8 cellular contexts compared by ENCODE assay signal in the genomic region with DNA sequence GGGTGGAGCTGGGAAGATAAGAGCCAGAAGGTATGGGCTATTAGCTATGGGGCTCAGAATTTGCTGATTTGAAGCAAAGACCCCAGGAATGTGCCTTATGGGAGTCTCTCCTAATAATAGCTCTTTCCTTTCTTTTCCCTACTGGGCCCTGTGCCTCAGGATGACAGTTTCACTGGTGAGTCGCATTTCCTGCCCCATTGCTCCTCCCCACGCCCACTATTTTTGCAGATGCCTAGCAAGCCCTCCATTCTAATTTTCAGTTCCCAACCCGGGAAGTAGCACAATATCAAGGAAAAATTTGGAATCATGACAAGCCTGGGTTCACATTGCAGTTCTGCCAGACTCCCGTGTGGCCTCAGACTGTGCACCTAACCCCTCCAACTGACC. TPM values are rescaled to one million over a fixed set of nuclear protein-coding genes. Genes with fewer than 3 reads are reported as not detected.
A peak's percentile ranks its signal among the peaks of the same experiment; 100 is the strongest.
DNase-seq lines count a peak whose midpoint lies in the region; ATAC-seq and TF ChIP-seq lines count a peak whose summit lies in the region.

No MANE protein-coding gene starts in this region.

- H3K9me3 ChIP-seq in heart left ventricle (no peaks in the 10 kb centered on the region), adrenal gland (replicated peaks in 1 of 3) (no peaks in the 10 kb centered on the region), left lung (no peaks in the 10 kb centered on the region), uterus (no peaks in the 10 kb centered on the region)

- H3K4me1 ChIP-seq in heart left ventricle, result peaks cover 0 to 21% (median 7%) of the 10 kb centered on the region in 12 donors
- H3K4me1 ChIP-seq in adrenal gland (replicated peaks in 1 of 2), result peaks cover 2 to 3% of the 10 kb centered on the region in 2 donors
- H3K4me1 ChIP-seq in left lung, result peaks cover 4 to 27% of the 10 kb centered on the region in 2 donors
- H3K4me1 ChIP-seq in uterus, result no peaks in the 10 kb centered on the region

- ATAC-seq in heart left ventricle, result peak in 2 of 4 donors; percentile 50 to 67
- no peak for ATAC-seq in Right ventricle myocardium superior (ENCODE audit: poor library complexity)
- peak; percentile 34 for ATAC-seq in left lung

- H3K36me3 ChIP-seq in heart left ventricle (no peaks in the 10 kb centered on the region), adrenal gland (replicated peaks in 1 of 2) (no peaks in the 10 kb centered on the region), left lung (no peaks in the 10 kb centered on the region), uterus (no peaks in the 10 kb centered on the region)

- TF ChIP-seq CTCF in heart left ventricle (IDR thresholded peaks at IDR 0.05) (no peak), adrenal gland (IDR thresholded peaks at IDR 0.05) (no peak), left lung (IDR thresholded peaks at IDR 0.05) (no peak), uterus (IDR thresholded peaks at IDR 0.05) (no peak)

- WGBS in heart left ventricle, 4 donors, result 31 to 49% (median 41%) methylated on average over 4 of the region's 4 CpGs
- WGBS in adrenal gland, 4 donors, result 48 to 55% (median 51%) methylated on average over 4 of the region's 4 CpGs

- intact Hi-C loops in heart left ventricle (cut with DNase I) (no loop called here), Right ventricle myocardium superior (cut with DNase I) (no loop called here), adrenal gland (cut with DNase I) (no loop called here), left lung (cut with DNase I) (no loop called here), uterus (cut with DNase I; ENCODE audit: low total_unique reads) (no loop called here)

- H3K4me3 ChIP-seq in heart left ventricle, result peak overlapping the region in 7 of 12 donors; percentile 20 to 41 (median 33)
- peak overlapping the region in 1 of 4 donors; percentile 5 for H3K4me3 ChIP-seq in adrenal gland
- H3K4me3 ChIP-seq in left lung, result peak overlapping the region; percentile 28 to 38
- H3K4me3 ChIP-seq in uterus, result no peak overlapping the region

- H3K27me3 ChIP-seq in heart left ventricle, result no peaks in the 10 kb centered on the region
- H3K27me3 ChIP-seq in adrenal gland, result no peaks in the 10 kb centered on the region
- no peaks in the 10 kb centered on the region for H3K27me3 ChIP-seq in left lung
- H3K27me3 ChIP-seq in uterus, result no peaks in the 10 kb centered on the region

- DNase-seq in heart left ventricle (peak in 1 of 5 donors; percentile 26), Right ventricle myocardium superior (no peak), adrenal gland (no peak), left lung (no peak), uterus (no peak), NCI-H2196 treated with DMSO at 0.1 percent for 48 hours (lab: John Stamatoyannopoulos, UW; ENCODE audit: unreplicated experiment) (no peak), NCI-H1105 treated with DMSO at 0.1 percent for 48 hours (lab: John Stamatoyannopoulos, UW) (no peak), amniotic stem cell (lab: John Stamatoyannopoulos, UW) (no peak)

- H3K27ac ChIP-seq in heart left ventricle (peak overlapping the region in 9 of 12 donors; percentile 7 to 76 (median 37)), adrenal gland (peak overlapping the region in 3 of 5 donors; percentile 33 to 75 (median 54)), left lung (peak overlapping the region; percentile 43 to 58), uterus (peak overlapping the region; percentile 10 to 16)

- TF ChIP-seq POLR2A in heart left ventricle (IDR thresholded peaks at IDR 0.05) (no peak), adrenal gland (IDR thresholded peaks at IDR 0.05) (no peak), uterus (IDR thresholded peaks at IDR 0.05) (no peak)

RNA-seq across cellular contexts. Expression of a gene that starts 0.6 kb away (rescaled TPM):
- total RNA-seq in heart left ventricle (1 to 10 TPM in 4 of 9 donors, under 1 TPM in 5; 0.65 to 6.9 (median 0.79) TPM), Right ventricle myocardium superior (0.46 TPM), adrenal gland (1 to 10 TPM in 6 of 8 donors, under 1 TPM in 2; 0.24 to 3.3 (median 1.5) TPM), left lung (10 to 100 TPM; 14.4 to 22.5 TPM), uterus (10 to 100 TPM in 1 of 4 donors, 1 to 10 TPM in 2, under 1 TPM in 1; 0.26 to 10.7 (median 5.0) TPM)
- polyA plus RNA-seq in heart left ventricle (1 to 10 TPM in 1 of 2 donors, under 1 TPM in 1; 0.95 to 1.3 TPM), adrenal gland (1 to 10 TPM in 2 of 3 donors, under 1 TPM in 1; 0.51 to 4.3 (median 2.3) TPM)

RNA-seq across cellular contexts. Expression of a gene that starts 12.8 kb away (rescaled TPM):
- 10 to 100 TPM; 15.1 to 40.3 (median 21.2) TPM for total RNA-seq in heart left ventricle
- 10 to 100 TPM; 20.8 to 77.3 TPM for polyA plus RNA-seq in heart left ventricle
- total RNA-seq in Right ventricle myocardium superior, result 18.8 TPM
- 100 to 1,000 TPM in 2 of 8 donors, 10 to 100 TPM in 6; 47.2 to 116 (median 63.1) TPM for total RNA-seq in adrenal gland
- 10 to 100 TPM; 31.4 to 69.7 (median 58.2) TPM for polyA plus RNA-seq in adrenal gland
- total RNA-seq in left lung, result 10 to 100 TPM; 25.1 to 31.8 TPM
- 10 to 100 TPM; 22.0 to 80.6 (median 35.8) TPM for total RNA-seq in uterus

RNA-seq across cellular contexts. Expression of a gene that starts 13.7 kb away (rescaled TPM):
- total RNA-seq in heart left ventricle, result 10 to 100 TPM; 20.6 to 45.3 (median 29.2) TPM
- polyA plus RNA-seq in heart left ventricle, result 10 to 100 TPM; 34.7 to 42.1 TPM
- total RNA-seq in Right ventricle myocardium superior, result 33.2 TPM
- 100 to 1,000 TPM in 2 of 8 donors, 10 to 100 TPM in 6; 39.1 to 141 (median 90.4) TPM for total RNA-seq in adrenal gland
- 100 to 1,000 TPM in 2 of 3 donors, 10 to 100 TPM in 1; 20.5 to 283 (median 208) TPM for polyA plus RNA-seq in adrenal gland
- 10 to 100 TPM; 20.4 to 26.2 TPM for total RNA-seq in left lung
- 10 to 100 TPM in 3 of 4 donors, 1 to 10 TPM in 1; 9.7 to 63.7 (median 33.9) TPM for total RNA-seq in uterus

RNA-seq across cellular contexts. Expression of a gene that starts 23.2 kb away (rescaled TPM):
- total RNA-seq in heart left ventricle (10 to 100 TPM in 2 of 9 donors, 1 to 10 TPM in 4, under 1 TPM in 1, not detected in 2; 0.72 to 59.0 (median 1.6) TPM), Right ventricle myocardium superior (4.0 TPM), adrenal gland (1 to 10 TPM in 5 of 8 donors, under 1 TPM in 2, not detected in 1; 0.43 to 5.9 (median 1.4) TPM), left lung (not detected), uterus (1 to 10 TPM in 1 of 4 donors, under 1 TPM in 1, not detected in 2; 0.26 to 1.1 TPM)
- polyA plus RNA-seq in heart left ventricle (10 to 100 TPM in 1 of 2 donors, 1 to 10 TPM in 1; 4.0 to 17.5 TPM), adrenal gland (100 to 1,000 TPM in 1 of 3 donors, 1 to 10 TPM in 1, under 1 TPM in 1; 0.38 to 108 (median 3.9) TPM)

RNA-seq across cellular contexts. Expression of a gene that starts 30.4 kb away (rescaled TPM):
- 10 to 100 TPM; 45.9 to 77.8 (median 60.6) TPM for total RNA-seq in heart left ventricle
- 10 to 100 TPM; 61.8 to 71.8 TPM for polyA plus RNA-seq in heart left ventricle
- 63.9 TPM for total RNA-seq in Right ventricle myocardium superior
- total RNA-seq in adrenal gland, result 10 to 100 TPM; 28.8 to 95.4 (median 44.9) TPM
- 100 to 1,000 TPM in 1 of 3 donors, 10 to 100 TPM in 2; 30.2 to 137 (median 66.3) TPM for polyA plus RNA-seq in adrenal gland
- 10 to 100 TPM; 29.9 to 56.8 TPM for total RNA-seq in left lung
- total RNA-seq in uterus, result 10 to 100 TPM; 20.4 to 38.8 (median 29.1) TPM

Comparison
In these comparisons a context has a peak if more than half of its experiments do, and no peak if none do; other contexts are left out.
1. H3K4me3 ChIP-seq: peak in heart left ventricle (7 of 12) and left lung (2 of 2); none in uterus (0 of 2).
2. Peak in every context shown above with its lines, with median percentiles within 50 percentile points of each other: H3K27ac ChIP-seq.